In genomic region chr17:39621523-39622379, GRCh38 we compare ENCODE assay signal across 8 cellular contexts. TPM values are rescaled to one million over a fixed set of nuclear protein-coding genes. Genes with fewer than 3 reads are reported as not detected.
DNase-seq lines count a peak whose midpoint lies in the region; ATAC-seq and TF ChIP-seq lines count a peak whose summit lies in the region.

No MANE protein-coding gene starts in this region.

- peak; percentile 74 for ATAC-seq in effector memory CD8-positive, alpha-beta T cell (replicated peaks)

- in situ Hi-C loops in GM13977 (cut with MboI; ENCODE audit: low pct_unique_long_range_greater_than_20kb, low sequenced_read_pairs, unreplicated experiment) = loop anchor here (10.0 kb wide), 1 partner anchor 133 kb away; no protein-coding TSS in a partner anchor

- peak; percentile 100 for TF ChIP-seq CTCF in GM13977 (IDR thresholded peaks at IDR 0.05; ENCODE audit: extremely low read depth, insufficient read depth, missing control alignments)

- peaks cover 4% of the 10 kb centered on the region for H3K4me1 ChIP-seq in NT2/D1 (ENCODE audit: insufficient read depth, insufficient read length)

- no peak overlapping the region for H3K9ac ChIP-seq in NT2/D1 (ENCODE audit: insufficient read length, low read depth)

- H3K4me3 Mint-ChIP-seq in effector memory CD8-positive, alpha-beta T cell = peak overlapping the region; percentile 77 to 84

- H3K36me3 Mint-ChIP-seq in effector memory CD8-positive, alpha-beta T cell (ENCODE audit: insufficient read depth) = peaks cover 3% of the 10 kb centered on the region

- H3K9me3 ChIP-seq in NT2/D1 (ENCODE audit: insufficient read depth, low read length) = no peaks in the 10 kb centered on the region

- DNase-seq in 8988T (peak; percentile 77), GM13977 (ENCODE audit: low spot score) (peak; percentile 93), HT-29 (ENCODE audit: low spot score) (peak; percentile 94), NT2/D1 (ENCODE audit: low read depth, low spot score) (peak; percentile 60), midbrain (lab: John Stamatoyannopoulos, UW) (peak; percentile 92)
- peak; percentile 70 to 83 for DNase-seq in activated CD8-positive, alpha-beta memory T cell treated with anti-CD3 and anti-CD28 coated beads for 4 hours (ENCODE audit: low read depth in 2 of 2)
- DNase-seq in effector memory CD8-positive, alpha-beta T cell = peak; percentile 87 to 97 (median 92)
- DNase-seq in stimulated activated CD8-positive, alpha-beta memory T cell treated with anti-CD3 and anti-CD28 coated beads, Interleukin-2, amount 100 ng/mL, for 48 hours (ENCODE audit: low read depth in 2 of 2) = peak; percentile 73 to 84

- H3K27me3 ChIP-seq in NT2/D1 (ENCODE audit: insufficient read depth, insufficient read length) = peaks cover 76% of the 10 kb centered on the region

- H3K4me3 ChIP-seq in NT2/D1 (ENCODE audit: insufficient read length, low read depth) = no peak overlapping the region

- H3K9me3 Mint-ChIP-seq in effector memory CD8-positive, alpha-beta T cell = no peaks in the 10 kb centered on the region

- H3K27me3 Mint-ChIP-seq in effector memory CD8-positive, alpha-beta T cell = peaks cover 10 to 23% of the 10 kb centered on the region in 2 donors

- peaks cover 26 to 31% of the 10 kb centered on the region in 2 donors for H3K4me1 Mint-ChIP-seq in effector memory CD8-positive, alpha-beta T cell (ENCODE audit: low read depth in 2 of 2)

- peak overlapping the region; percentile 88 to 93 for H3K27ac Mint-ChIP-seq in effector memory CD8-positive, alpha-beta T cell

- no peaks in the 10 kb centered on the region for H3K36me3 ChIP-seq in NT2/D1 (ENCODE audit: insufficient read depth, insufficient read length, low read length)

RNA-seq across cellular contexts. Expression of gene PPP1R1B, which starts 5.0 kb away (rescaled TPM):
- total RNA-seq in HT-29 (2014; rRNA removed; shearing (Covaris generic)) = 14.8 and 16.0 TPM in 2 replicates

RNA-seq across cellular contexts. Expression of gene NEUROD2, which starts 14.0 kb away (rescaled TPM):
- 0.13 TPM in 1 of 2 replicates, not detected in the other for total RNA-seq in HT-29 (2014; rRNA removed; shearing (Covaris generic))

RNA-seq across cellular contexts. Expression of gene STARD3, which starts 15.2 kb away (rescaled TPM):
- 50.8 and 54.2 TPM in 2 replicates for total RNA-seq in HT-29 (2014; rRNA removed; shearing (Covaris generic))

RNA-seq across cellular contexts. Expression of gene TCAP, which starts 43.4 kb away (rescaled TPM):
- total RNA-seq in HT-29 (2014; rRNA removed; shearing (Covaris generic)) = 1.9 and 2.2 TPM in 2 replicates

RNA-seq across cellular contexts. Expression of gene PNMT, which starts 46.5 kb away (rescaled TPM):
- total RNA-seq in HT-29 (2014; rRNA removed; shearing (Covaris generic)) = 0.25 and 0.65 TPM in 2 replicates
